8 cellular contexts compared by ENCODE assay signal in genomic region chr10:46398212-46398886, GRCh38. TPM values are rescaled to one million over a fixed set of nuclear protein-coding genes. Genes with fewer than 3 reads are reported as not detected.
A peak's percentile ranks its signal among the peaks of the same experiment; 100 is the strongest.
DNase-seq lines count a peak whose midpoint lies in the region; ATAC-seq and TF ChIP-seq lines count a peak whose summit lies in the region.
"Not testable (repeated sequence)": the region's sequence is repeated elsewhere in the genome, so short reads cannot be mapped to it uniquely, and the experiment has no call there.

No MANE protein-coding gene starts in this region.

- not testable (repeated sequence) for H3K4me1 Mint-ChIP-seq in activated CD4-positive, alpha-beta T cell treated with anti-CD3 and anti-CD28 coated beads, Interleukin-2, amount 10 ng/mL, durations not matched to agents 24 days and 14 days

- intact Hi-C loops in activated CD4-positive, alpha-beta T cell treated with anti-CD3 and anti-CD28 coated beads, Interleukin-2, amount 10 ng/mL, durations not matched to agents 24 days and 14 days (cut with micrococcal nuclease); left cardiac atrium (cut with DNase I): not testable (repeated sequence)

- H3K9ac ChIP-seq in muscle layer of colon (ENCODE audit: low read length): peak overlapping the region; percentile 29
- not testable (repeated sequence) for H3K9ac ChIP-seq in smooth muscle cell (ENCODE audit: low read depth)

- H3K9me3 Mint-ChIP-seq in activated CD4-positive, alpha-beta T cell treated with anti-CD3 and anti-CD28 coated beads, Interleukin-2, amount 10 ng/mL, durations not matched to agents 24 days and 14 days: not testable (repeated sequence)

- not testable (repeated sequence) for H3K4me1 ChIP-seq in muscle layer of colon (ENCODE audit: insufficient read depth, low read length); smooth muscle cell (ENCODE audit: low read depth)

- not testable (repeated sequence) for H3K27me3 ChIP-seq in muscle layer of colon (ENCODE audit: control insufficient read depth in 1 of 2, insufficient read depth in 2 of 2, low read length in 2 of 2); smooth muscle cell (ENCODE audit: low read depth)

- WGBS in smooth muscle cell (ENCODE audit: low lambda C conversion rate): 12% methylated on average over 9 of the region's 35 CpGs

- H3K4me2 ChIP-seq in smooth muscle cell: peak overlapping the region; percentile 86

- H2AFZ ChIP-seq in smooth muscle cell (ENCODE audit: low read depth): peak overlapping the region; percentile 17

- H3K27me3 Mint-ChIP-seq in activated CD4-positive, alpha-beta T cell treated with anti-CD3 and anti-CD28 coated beads, Interleukin-2, amount 10 ng/mL, durations not matched to agents 24 days and 14 days: peaks cover 10% of the 10 kb centered on the region

- DNase-seq in AG04449 (ENCODE audit: low read depth, low spot score); smooth muscle cell (lab: John Stamatoyannopoulos, UW; ENCODE audit: unreplicated experiment): not testable (repeated sequence)
- peak; percentile 27 for DNase-seq in LNCaP clone FGC (ENCODE audit: low read depth)
- DNase-seq in activated CD4-positive, alpha-beta T cell treated with anti-CD3 and anti-CD28 coated beads, Interleukin-2, amount 10 ng/mL, durations not matched to agents 24 days and 14 days: peak; percentile 57
- DNase-seq in choroid plexus epithelial cell (ENCODE audit: low read depth): peak; percentile 65
- DNase-seq in left cardiac atrium: peak; percentile 23

- not testable (repeated sequence) for H3K4me3 Mint-ChIP-seq in activated CD4-positive, alpha-beta T cell treated with anti-CD3 and anti-CD28 coated beads, Interleukin-2, amount 10 ng/mL, durations not matched to agents 24 days and 14 days

- H3K27ac Mint-ChIP-seq in activated CD4-positive, alpha-beta T cell treated with anti-CD3 and anti-CD28 coated beads, Interleukin-2, amount 10 ng/mL, durations not matched to agents 24 days and 14 days: not testable (repeated sequence)

- H3K4me3 ChIP-seq in AG04449 (ENCODE audit: low read depth, low read length) (peak overlapping the region; percentile 44), LNCaP clone FGC (ENCODE audit: low read depth, low read length) (peak overlapping the region; percentile 47), choroid plexus epithelial cell (ENCODE audit: low read depth, low read length) (peak overlapping the region; percentile 60), muscle layer of colon (ENCODE audit: low read depth in 1 of 2, low read length in 2 of 2) (peak overlapping the region in 1 of 2 donors; percentile 72), smooth muscle cell (peak overlapping the region; percentile 48)

- CTCF ChIA-PET in AG04449 (lab: Yijun Ruan, JAX): not testable (repeated sequence)

- not testable (repeated sequence) for H3K27ac ChIP-seq in muscle layer of colon (ENCODE audit: low read depth, low read length)
- H3K27ac ChIP-seq in smooth muscle cell (ENCODE audit: low read depth): peak overlapping the region; percentile 76

- H3K9me3 ChIP-seq in muscle layer of colon (ENCODE audit: low read length); smooth muscle cell (replicated peaks; ENCODE audit: low read depth): not testable (repeated sequence)

- not testable (repeated sequence) for H3K79me2 ChIP-seq in smooth muscle cell (ENCODE audit: low read depth)

- not testable (repeated sequence) for H3F3A ChIP-seq in smooth muscle cell (ENCODE audit: low read depth)

- POLR2A ChIA-PET in AG04449 (lab: Yijun Ruan, JAX): not testable (repeated sequence)

- not testable (repeated sequence) for TF ChIP-seq CTCF in AG04449 (IDR thresholded peaks at IDR 0.05; ENCODE audit: insufficient read depth, low read length, missing control alignments); choroid plexus epithelial cell (conservative IDR thresholded peaks at IDR 0.05; ENCODE audit: low read depth, low read length); smooth muscle cell (IDR thresholded peaks at IDR 0.05; ENCODE audit: borderline replicate concordance, insufficient read depth, poor library complexity, severe bottlenecking)
- peak; percentile 10; the same call in 1 of the 2 replicates for TF ChIP-seq CTCF in LNCaP clone FGC (IDR thresholded peaks at IDR 0.05; ENCODE audit: control insufficient read depth, extremely low read depth, insufficient read depth)

- not testable (repeated sequence) for H3K36me3 Mint-ChIP-seq in activated CD4-positive, alpha-beta T cell treated with anti-CD3 and anti-CD28 coated beads, Interleukin-2, amount 10 ng/mL, durations not matched to agents 24 days and 14 days (ENCODE audit: low read depth)

- H3K36me3 ChIP-seq in muscle layer of colon (ENCODE audit: insufficient read depth, low read length); smooth muscle cell (ENCODE audit: low read depth): not testable (repeated sequence)

- ATAC-seq in GM21390 (IDR thresholded peaks at IDR 0.05; ENCODE audit: unreplicated experiment): peak; percentile 64
- ATAC-seq in left cardiac atrium: peak; percentile 85 to 90

- H4K20me1 ChIP-seq in smooth muscle cell (ENCODE audit: low read depth): not testable (repeated sequence)

RNA-seq across cellular contexts. Expression of gene ANXA8L1, which starts 22.8 kb away (rescaled TPM):
- not detected in 2 replicates for total RNA-seq in activated CD4-positive, alpha-beta T cell treated with anti-CD3 and anti-CD28 coated beads, Interleukin-2, amount 10 ng/mL, durations not matched to agents 24 days and 14 days
- total RNA-seq in left cardiac atrium: 1 to 10 TPM; 2.4 to 5.1 TPM
- 50.3 and 81.1 TPM in 2 replicates for total RNA-seq in smooth muscle cell
- 11.5 and 64.4 TPM in 2 replicates for polyA plus RNA-seq in smooth muscle cell
